Comparison of ENCODE assay signal across 8 cellular contexts in the genomic region with DNA sequence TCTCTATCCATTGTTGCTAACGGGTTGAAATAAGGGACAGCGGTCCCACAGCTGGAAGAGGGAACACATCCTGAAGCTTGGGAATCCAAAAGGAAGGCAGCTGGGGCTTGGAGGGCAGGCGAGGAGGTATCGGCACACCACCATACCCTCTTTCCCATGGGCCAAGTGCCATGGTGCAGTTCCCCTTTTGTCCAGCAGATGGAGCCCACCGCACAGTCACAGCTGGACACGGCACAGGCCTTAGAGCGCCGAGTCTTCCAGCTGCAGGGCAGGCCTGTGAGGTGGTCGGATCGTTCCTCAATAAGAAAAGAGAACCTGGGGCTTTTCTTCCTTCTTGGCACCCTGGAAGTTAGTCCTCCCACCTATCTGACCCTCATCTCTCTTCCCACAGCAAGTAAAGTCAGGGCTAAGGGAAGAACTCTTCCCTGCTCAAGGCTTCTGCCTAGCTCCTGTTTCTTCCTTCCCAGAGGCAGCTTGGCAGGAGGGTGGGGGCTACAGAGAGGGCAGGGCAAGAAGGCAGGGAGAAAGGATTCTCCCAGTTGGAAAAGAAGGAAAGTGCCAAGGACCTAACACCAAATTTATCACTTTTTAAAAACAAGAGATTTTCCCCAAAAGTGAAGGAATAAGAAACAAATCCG. TPM values are rescaled to one million over a fixed set of nuclear protein-coding genes. Genes with fewer than 3 reads are reported as not detected.
DNase-seq lines count a peak whose midpoint lies in the region; ATAC-seq and TF ChIP-seq lines count a peak whose summit lies in the region.

No MANE protein-coding gene starts in this region.

- TF ChIP-seq CTCF in GM20000 (IDR thresholded peaks at IDR 0.05; ENCODE audit: extremely low read depth, missing control alignments), result peak; percentile 99
- TF ChIP-seq CTCF in gastroesophageal sphincter (IDR thresholded peaks at IDR 0.05), result peak; percentile 98 to 99 (median 98)
- TF ChIP-seq CTCF in ovary (IDR thresholded peaks at IDR 0.05), result peak; percentile 95 to 97 (median 95)
- TF ChIP-seq CTCF in tibial artery (IDR thresholded peaks at IDR 0.05), result peak; percentile 98 to 99

- no peak for TF ChIP-seq POLR2A in gastroesophageal sphincter (IDR thresholded peaks at IDR 0.05)
- TF ChIP-seq POLR2A in ovary (IDR thresholded peaks at IDR 0.05), result no peak

- no peak overlapping the region for H3K27ac Mint-ChIP-seq in activated T-helper 2 cell treated with anti-CD3 and anti-CD28 coated beads, Interferon-gamma antibody, Interleukin-2, Interleukin-4, amounts not matched to agents 10 μg/mL and 5 μg/mL and 100 μg/mL, durations not matched to agents 14 hours and 24 hours and 36 hours

- no peak for TF ChIP-seq EP300 in gastroesophageal sphincter (IDR thresholded peaks at IDR 0.05)
- TF ChIP-seq EP300 in ovary (IDR thresholded peaks at IDR 0.05), result no peak

- no peaks in the 10 kb centered on the region for H3K27me3 ChIP-seq in gastroesophageal sphincter
- no peaks in the 10 kb centered on the region for H3K27me3 ChIP-seq in ovary
- H3K27me3 ChIP-seq in tibial artery, result no peaks in the 10 kb centered on the region

- H3K27me3 Mint-ChIP-seq in activated T-helper 2 cell treated with anti-CD3 and anti-CD28 coated beads, Interferon-gamma antibody, Interleukin-2, Interleukin-4, amounts not matched to agents 10 μg/mL and 5 μg/mL and 100 μg/mL, durations not matched to agents 14 hours and 24 hours and 36 hours (ENCODE audit: low read depth), result peaks cover 17% of the 10 kb centered on the region

- H3K4me1 ChIP-seq in gastroesophageal sphincter, result peaks cover 0 to 11% (median 0%) of the 10 kb centered on the region in 3 donors
- peaks cover 1% of the 10 kb centered on the region for H3K4me1 ChIP-seq in ovary (ENCODE audit: insufficient read depth)
- H3K4me1 ChIP-seq in tibial artery, result peaks cover 0 to 8% (median 4%) of the 10 kb centered on the region in 4 donors

- DNase-seq in DMS53 treated with DMSO at 0.1 percent for 48 hours (lab: John Stamatoyannopoulos, UW; ENCODE audit: unreplicated experiment) (peak; percentile 31), GM20000 (ENCODE audit: low spot score) (peak; percentile 88), RKO (ENCODE audit: low spot score) (peak; percentile 74), ovary (peak; percentile 79 to 94 (median 90)), tibial artery (peak; percentile 88 to 91)
- peak; percentile 66 for DNase-seq in activated T-helper 2 cell treated with anti-CD3 and anti-CD28 coated beads, Interferon-gamma antibody, Interleukin-2, Interleukin-4, amounts not matched to agents 10 μg/mL and 5 μg/mL and 100 μg/mL, durations not matched to agents 14 hours and 24 hours and 36 hours (ENCODE audit: low spot score)

- H3K9me3 Mint-ChIP-seq in activated T-helper 2 cell treated with anti-CD3 and anti-CD28 coated beads, Interferon-gamma antibody, Interleukin-2, Interleukin-4, amounts not matched to agents 10 μg/mL and 5 μg/mL and 100 μg/mL, durations not matched to agents 14 hours and 24 hours and 36 hours, result no peaks in the 10 kb centered on the region

- no peak overlapping the region for H3K4me3 Mint-ChIP-seq in activated T-helper 2 cell treated with anti-CD3 and anti-CD28 coated beads, Interferon-gamma antibody, Interleukin-2, Interleukin-4, amounts not matched to agents 10 μg/mL and 5 μg/mL and 100 μg/mL, durations not matched to agents 14 hours and 24 hours and 36 hours (ENCODE audit: low read depth)

- H3K36me3 Mint-ChIP-seq in activated T-helper 2 cell treated with anti-CD3 and anti-CD28 coated beads, Interferon-gamma antibody, Interleukin-2, Interleukin-4, amounts not matched to agents 10 μg/mL and 5 μg/mL and 100 μg/mL, durations not matched to agents 14 hours and 24 hours and 36 hours (ENCODE audit: low read depth), result no peaks in the 10 kb centered on the region

- ATAC-seq in HG03565 (IDR thresholded peaks at IDR 0.05; ENCODE audit: unreplicated experiment) (peak; percentile 87), gastroesophageal sphincter (peak; percentile 95)

- H3K4me1 Mint-ChIP-seq in activated T-helper 2 cell treated with anti-CD3 and anti-CD28 coated beads, Interferon-gamma antibody, Interleukin-2, Interleukin-4, amounts not matched to agents 10 μg/mL and 5 μg/mL and 100 μg/mL, durations not matched to agents 14 hours and 24 hours and 36 hours (ENCODE audit: low read depth), result peaks cover 5% of the 10 kb centered on the region

- H3K4me3 ChIP-seq in gastroesophageal sphincter (no peak overlapping the region), ovary (no peak overlapping the region), tibial artery (no peak overlapping the region)

- intact Hi-C loops in activated T-helper 2 cell treated with anti-CD3 and anti-CD28 coated beads, Interferon-gamma antibody, Interleukin-2, Interleukin-4, amounts not matched to agents 10 μg/mL and 5 μg/mL and 100 μg/mL, durations not matched to agents 14 hours and 24 hours and 36 hours (cut with micrococcal nuclease), result no loop called here
- intact Hi-C loops in ovary (cut with DNase I), result loop anchor here in 2 of 4 donors (10.0 kb wide), 2 partner anchors 375 to 385 kb away; no protein-coding TSS in a partner anchor
- intact Hi-C loops in tibial artery (cut with DNase I; ENCODE audit: low total_unique reads), result no loop called here

- H3K36me3 ChIP-seq in gastroesophageal sphincter (peaks cover 0 to 45% of the 10 kb centered on the region in 2 donors), ovary (no peaks in the 10 kb centered on the region), tibial artery (peaks cover 0 to 36% (median 25%) of the 10 kb centered on the region in 3 donors)

- peak overlapping the region in 1 of 4 donors; percentile 50 for H3K27ac ChIP-seq in gastroesophageal sphincter
- peak overlapping the region in 1 of 2 donors; percentile 16 for H3K27ac ChIP-seq in ovary
- peak overlapping the region in 1 of 2 donors; percentile 41 for H3K27ac ChIP-seq in tibial artery

- 14 to 50% methylated on average over 2 to 8 of the region's 11 CpGs for WGBS in gastroesophageal sphincter (ENCODE audit: low coverage in 1 of 2), 2 donors
- WGBS in ovary, 3 donors, result 9 to 11% (median 10%) methylated on average over 11 of the region's 11 CpGs

- no peaks in the 10 kb centered on the region for H3K9me3 ChIP-seq in gastroesophageal sphincter
- no peaks in the 10 kb centered on the region for H3K9me3 ChIP-seq in ovary
- H3K9me3 ChIP-seq in tibial artery, result no peaks in the 10 kb centered on the region

RNA-seq across cellular contexts. Expression of a gene that starts 8.6 kb away (rescaled TPM):
- not detected in 2 replicates for total RNA-seq in activated T-helper 2 cell treated with anti-CD3 and anti-CD28 coated beads, Interferon-gamma antibody, Interleukin-2, Interleukin-4, amounts not matched to agents 10 μg/mL and 5 μg/mL and 100 μg/mL, durations not matched to agents 14 hours and 24 hours and 36 hours
- total RNA-seq in gastroesophageal sphincter (10 to 100 TPM in 2 of 4 donors, 1 to 10 TPM in 2; 2.5 to 27.9 (median 18.0) TPM), ovary (10 to 100 TPM in 2 of 7 donors, 1 to 10 TPM in 5; 2.0 to 25.2 (median 6.0) TPM)
- polyA plus RNA-seq in ovary, result 1 to 10 TPM; 6.2 to 6.6 TPM

RNA-seq across cellular contexts. Expression of a gene that starts 30.4 kb away (rescaled TPM):
- 17.1 and 18.7 TPM in 2 replicates for total RNA-seq in activated T-helper 2 cell treated with anti-CD3 and anti-CD28 coated beads, Interferon-gamma antibody, Interleukin-2, Interleukin-4, amounts not matched to agents 10 μg/mL and 5 μg/mL and 100 μg/mL, durations not matched to agents 14 hours and 24 hours and 36 hours
- total RNA-seq in gastroesophageal sphincter (10 to 100 TPM in 2 of 4 donors, 1 to 10 TPM in 2; 6.3 to 25.4 (median 11.7) TPM), ovary (10 to 100 TPM; 12.5 to 33.3 (median 22.7) TPM)
- polyA plus RNA-seq in ovary, result 10 to 100 TPM; 19.2 to 35.4 TPM

RNA-seq across cellular contexts. Expression of a gene that starts 54.9 kb away (rescaled TPM):
- total RNA-seq in activated T-helper 2 cell treated with anti-CD3 and anti-CD28 coated beads, Interferon-gamma antibody, Interleukin-2, Interleukin-4, amounts not matched to agents 10 μg/mL and 5 μg/mL and 100 μg/mL, durations not matched to agents 14 hours and 24 hours and 36 hours, result not detected in 2 replicates
- not detected for total RNA-seq in gastroesophageal sphincter
- not detected for total RNA-seq in ovary
- not detected for polyA plus RNA-seq in ovary

Comparison
In these comparisons a context has a peak if more than half of its experiments do, and no peak if none do; other contexts are left out.
1. DNase-seq: peak in every context shown above with its lines; median percentile 90 in ovary; 90 in tibial artery; 88 in GM20000; 74 in RKO; 66 in activated T-helper 2 cell treated with anti-CD3 and anti-CD28 coated beads, Interferon-gamma antibody, Interleukin-2, Interleukin-4, amounts not matched to agents 10 μg/mL and 5 μg/mL and 100 μg/mL, durations not matched to agents 14 hours and 24 hours and 36 hours; 31 in DMS53 treated with DMSO at 0.1 percent for 48 hours.